In the genomic region with DNA sequence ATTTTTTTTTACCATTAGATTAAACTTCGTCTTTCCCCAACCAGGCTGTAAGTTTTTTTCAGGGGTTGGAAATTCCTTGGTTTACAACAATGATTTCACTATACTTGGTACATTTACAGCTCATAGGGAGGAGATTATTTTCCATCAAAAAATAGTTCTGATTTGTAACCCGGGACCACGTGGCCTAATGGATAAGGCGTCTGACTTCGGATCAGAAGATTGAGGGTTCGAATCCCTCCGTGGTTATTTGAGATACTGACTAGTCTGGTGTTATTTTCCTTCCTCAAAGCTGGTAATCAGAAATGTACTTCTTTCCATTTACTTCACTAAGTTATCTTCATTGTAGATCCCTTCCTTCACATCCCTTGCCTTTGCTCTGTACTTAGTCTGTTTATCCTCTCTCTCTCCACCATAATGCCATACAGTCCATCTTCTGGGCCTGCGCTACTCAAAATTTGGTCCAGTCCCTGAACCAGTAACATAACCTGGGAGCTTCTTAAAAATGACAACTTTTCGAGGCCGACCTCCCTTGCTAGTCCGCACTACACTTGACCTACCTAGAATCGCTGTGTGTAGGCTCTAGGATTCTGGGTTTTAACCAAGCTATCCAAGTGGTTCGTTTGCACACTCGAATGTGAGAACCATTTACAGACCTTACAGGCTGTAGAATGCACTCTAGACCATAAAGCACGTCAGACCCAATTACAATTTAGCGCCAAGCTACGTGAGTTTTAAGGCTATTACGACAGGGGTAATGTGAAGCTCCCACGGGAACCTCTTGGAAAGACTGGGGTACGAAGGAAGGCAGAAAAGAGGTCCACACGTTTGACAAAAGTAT, we compare ENCODE assay signal across 8 cellular contexts. TPM values are rescaled to one million over a fixed set of nuclear protein-coding genes. Genes with fewer than 3 reads are reported as not detected.
DNase-seq lines count a peak whose midpoint lies in the region; ATAC-seq, FAIRE-seq and TF ChIP-seq lines count a peak whose summit lies in the region.

No MANE protein-coding gene starts in this region.

- no peak overlapping the region for H3K56ac ChIP-seq in IMR-90 (ENCODE audit: extremely low read depth, insufficient read depth, low read length)

- H3K27ac ChIP-seq in IMR-90 (ENCODE audit: insufficient read depth, low read length) = no peak overlapping the region

- peak overlapping the region; percentile 83 for H3K4me3 Mint-ChIP-seq in osteocyte (ENCODE audit: unreplicated experiment)

- BruUV-seq in IMR-90 (replicated peaks; lab: Mats Ljungman, UMichigan) = TSS peak; percentile 100

- peak; percentile 44 for DNase-seq in activated gamma-delta T cell treated with Interleukin-2 at 50 U/mL for 16 hours
- no peak for DNase-seq in activated gamma-delta T cell (lab: John Stamatoyannopoulos, UW)
- peak; percentile 96 for DNase-seq in IMR-90
- peak; percentile 91 for DNase-seq in OCI-M2 (lab: John Stamatoyannopoulos, UW; ENCODE audit: unreplicated experiment)
- DNase-seq in activated gamma-delta T cell treated with anti-CD3 and anti-CD28 coated beads, Interleukin-2, amount 50 U/mL, for 16 hours (ENCODE audit: low read depth) = peak; percentile 47
- peak in 1 of 2 donors; percentile 37 for DNase-seq in frontal cortex (ENCODE audit: low spot score in 2 of 2)
- peak; percentile 87 for DNase-seq in osteocyte (ENCODE audit: extremely low spot score, unreplicated experiment)
- DNase-seq in GM19239 (ENCODE audit: insufficient read length, low spot score) = no peak

- no peak overlapping the region for H4K5ac ChIP-seq in IMR-90 (ENCODE audit: low read depth, low read length)

- H3K9me1 ChIP-seq in IMR-90 (ENCODE audit: insufficient read depth, low read length) = no peaks in the 10 kb centered on the region; the same call in 1 of the 2 replicates

- no peak overlapping the region for H4K91ac ChIP-seq in IMR-90 (ENCODE audit: insufficient read depth, low read depth, low read length)

- no peak for TF ChIP-seq POLR2A in IMR-90 (IDR thresholded peaks at IDR 0.05; ENCODE audit: low read depth, low read length)

- no peak overlapping the region for H2AK5ac ChIP-seq in IMR-90 (ENCODE audit: low read depth, low read length)

- H3K9ac ChIP-seq in IMR-90 (ENCODE audit: low read depth, low read length) = no peak overlapping the region

- no peaks in the 10 kb centered on the region for H3K36me3 Mint-ChIP-seq in osteocyte (ENCODE audit: unreplicated experiment)

- H4K8ac ChIP-seq in IMR-90 (ENCODE audit: low read depth in 2 of 2, low read length in 2 of 2) = no peak overlapping the region

- no peak overlapping the region for H3K4me2 ChIP-seq in IMR-90 (ENCODE audit: low read depth, low read length)

- 70% methylated on average over 2 of the region's 21 CpGs; no CpG with 5 or more reads in 1 of the 2 experiments for WGBS in IMR-90 (ENCODE audit: extremely low coverage in 2 of 2, insufficient read length in 1 of 2), 2 experiments

- intact Hi-C loops in IMR-90 (cut with micrococcal nuclease) = loop anchor here (1.0 to 10.0 kb wide), 3 partner anchors 10 to 232 kb away; a partner anchor contains a TSS

- H3K27me3 Mint-ChIP-seq in osteocyte (ENCODE audit: unreplicated experiment) = no peaks in the 10 kb centered on the region

- no peak overlapping the region for H3K23ac ChIP-seq in IMR-90 (ENCODE audit: low read depth, low read length)

- H4K20me1 ChIP-seq in IMR-90 (ENCODE audit: insufficient read depth, low read length) = peaks cover 4% of the 10 kb centered on the region

- no peaks in the 10 kb centered on the region for H3K79me1 ChIP-seq in IMR-90 (ENCODE audit: low read depth in 1 of 2, low read length in 2 of 2)

- no peak overlapping the region for H3K18ac ChIP-seq in IMR-90 (ENCODE audit: low read depth, low read length)

- no peaks in the 10 kb centered on the region for H3K9me3 Mint-ChIP-seq in osteocyte (ENCODE audit: unreplicated experiment)

- FAIRE-seq in frontal cortex (lab: Jason Lieb, UNC) (peak; percentile 52), GM19239 (lab: Jason Lieb, UNC) (no peak)

- H3K4me3 ChIP-seq in IMR-90 (ENCODE audit: insufficient read depth, low read depth, low read length) = peak overlapping the region; percentile 61

- no peak overlapping the region for H2AFZ ChIP-seq in IMR-90 (replicated peaks; ENCODE audit: low read length, poor library complexity)

- peaks cover 2% of the 10 kb centered on the region; the same call in 1 of the 2 replicates for H3K4me1 ChIP-seq in IMR-90 (ENCODE audit: control insufficient read depth, insufficient read depth, low read length)

- in situ Hi-C loops in IMR-90 (cut with MboI; ENCODE audit: low sequenced_read_pairs) = loop anchor here (25.0 kb wide), 1 partner anchor 1489 kb away; a partner anchor contains a TSS

- peak; percentile 88 for ATAC-seq in IMR-90 (ENCODE audit: low read depth)

- no peak for TF ChIP-seq CTCF in IMR-90 (conservative IDR thresholded peaks at IDR 0.05; ENCODE audit: low read depth, low read length)
- no peak for TF ChIP-seq CTCF in osteocyte (IDR thresholded peaks at IDR 0.05)

- dilution Hi-C loops in IMR-90 (cut with HindIII; ENCODE audit: low sequenced_read_pairs, unreplicated experiment) = no loop called here

- no peak overlapping the region for H2BK15ac ChIP-seq in IMR-90 (ENCODE audit: low read depth, low read length)

- H2AK9ac ChIP-seq in IMR-90 (replicated peaks; ENCODE audit: low read depth, low read length, poor library complexity) = no peak overlapping the region

- no peak overlapping the region for H2BK120ac ChIP-seq in IMR-90 (ENCODE audit: low read depth, low read length)

- no peak overlapping the region for H3K4ac ChIP-seq in IMR-90 (ENCODE audit: low read depth, low read length)

- no peaks in the 10 kb centered on the region for H3K36me3 ChIP-seq in IMR-90 (ENCODE audit: control insufficient read depth, insufficient read depth, low read length)

- H3K9me3 ChIP-seq in IMR-90 (ENCODE audit: control insufficient read depth, insufficient read depth, low read length) = no peaks in the 10 kb centered on the region

- H3K14ac ChIP-seq in IMR-90 (replicated peaks; ENCODE audit: low read depth, low read length) = no peak overlapping the region

- H2BK20ac ChIP-seq in IMR-90 (ENCODE audit: low read depth, low read length) = no peak overlapping the region

- peak overlapping the region; percentile 92 for H3K27ac Mint-ChIP-seq in osteocyte (ENCODE audit: unreplicated experiment)

- CTCF ChIA-PET in IMR-90 (lab: Yijun Ruan, JAX) = interaction anchor here (0.6 to 1.4 kb wide), 7 partner anchors 10 to 273 kb away, joined by 3 to 7 read pairs (median 4); a partner anchor contains a TSS

- peaks cover 19% of the 10 kb centered on the region for H3K4me1 Mint-ChIP-seq in osteocyte (ENCODE audit: unreplicated experiment)

- no peaks in the 10 kb centered on the region for H3K27me3 ChIP-seq in IMR-90 (ENCODE audit: control insufficient read depth, insufficient read depth, low read length)

- POLR2A ChIA-PET in IMR-90 (lab: Charles Lee; ENCODE audit: unreplicated experiment) = interaction anchor here (1.0 kb wide), 1 partner anchor 73 kb away, joined by 3 read pairs; a partner anchor contains a TSS

- H2BK5ac ChIP-seq in IMR-90 (ENCODE audit: low read depth, low read length, poor library complexity, severe bottlenecking) = peak overlapping the region; percentile 32

- no peak for TF ChIP-seq RAD21 in IMR-90 (IDR thresholded peaks at IDR 0.05; ENCODE audit: low read length)

TF ChIP-seq in IMR-90, 13 proteins besides CTCF, POLR2A, EP300 and RAD21:
- TF ChIP-seq SMC3 (IDR thresholded peaks at IDR 0.05; ENCODE audit: low read depth, low read length) = no peak
- TF ChIP-seq FOS (IDR thresholded peaks at IDR 0.05; ENCODE audit: low read depth, low read length) = peak; percentile 82; the same call in 1 of the 2 replicates
- TF ChIP-seq USF2 (IDR thresholded peaks at IDR 0.05; ENCODE audit: low read depth, low read length) = peak; percentile 87
- no peak for TF ChIP-seq RFX5 (IDR thresholded peaks at IDR 0.05; ENCODE audit: low read depth, low read length)
- no peak for TF ChIP-seq ELK1 (IDR thresholded peaks at IDR 0.05; ENCODE audit: borderline replicate concordance, low read depth, low read length)
- TF ChIP-seq RCOR1 (IDR thresholded peaks at IDR 0.05; ENCODE audit: insufficient replicate concordance, low read length) = peak; percentile 7
- TF ChIP-seq CEBPB (IDR thresholded peaks at IDR 0.05; ENCODE audit: low read depth, low read length) = no peak
- no peak for TF ChIP-seq MAZ (IDR thresholded peaks at IDR 0.05; ENCODE audit: borderline replicate concordance, low read depth, low read length)
- no peak for TF ChIP-seq NFE2L2 (IDR thresholded peaks at IDR 0.05; ENCODE audit: low read depth, low read length)

RNA-seq across cellular contexts. Expression of gene BTN3A2, which starts 42.1 kb away (rescaled TPM):
- total RNA-seq in IMR-90 (2012; rRNA removed) = 17.2 and 20.4 TPM in 2 replicates
- polyA plus RNA-seq in IMR-90 (2012; rRNA removed) = 14.8 and 15.7 TPM in 2 replicates
- 7.4 and 12.2 TPM in 2 replicates for polyA plus RNA-seq in IMR-90 (2012; cell fraction: cytosol; rRNA removed)
- 9.8 and 25.8 TPM in 2 replicates for polyA plus RNA-seq in IMR-90 (2012; cell fraction: nucleus; rRNA removed; ENCODE audit: low replicate concordance)
- total RNA-seq in frontal cortex = 2.0 TPM
- 17.6 and 22.7 TPM in 2 replicates for total RNA-seq in osteocyte

Comparison
In these comparisons a context has a peak if more than half of its experiments do, and no peak if none do; other contexts are left out.
1. DNase-seq: peak in activated gamma-delta T cell treated with Interleukin-2 at 50 U/mL for 16 hours (single experiment), IMR-90 (single experiment), OCI-M2 (single experiment), activated gamma-delta T cell treated with anti-CD3 and anti-CD28 coated beads, Interleukin-2, amount 50 U/mL, for 16 hours (single experiment) and osteocyte (single experiment); none in activated gamma-delta T cell (single experiment) and GM19239 (single experiment).